ENCODE assay signal across 1 cellular context in genomic region chr3:186444974-186445373, GRCh38.
A peak's percentile ranks its signal among the peaks of the same experiment; 100 is the strongest.
TF ChIP-seq lines count a peak whose summit lies in the region.

No MANE protein-coding gene starts in this region.

TF ChIP-seq in HepG2, 621 proteins besides CTCF, POLR2A, EP300 and RAD21 (continued from another document):
- TF ChIP-seq, protein P1, sequence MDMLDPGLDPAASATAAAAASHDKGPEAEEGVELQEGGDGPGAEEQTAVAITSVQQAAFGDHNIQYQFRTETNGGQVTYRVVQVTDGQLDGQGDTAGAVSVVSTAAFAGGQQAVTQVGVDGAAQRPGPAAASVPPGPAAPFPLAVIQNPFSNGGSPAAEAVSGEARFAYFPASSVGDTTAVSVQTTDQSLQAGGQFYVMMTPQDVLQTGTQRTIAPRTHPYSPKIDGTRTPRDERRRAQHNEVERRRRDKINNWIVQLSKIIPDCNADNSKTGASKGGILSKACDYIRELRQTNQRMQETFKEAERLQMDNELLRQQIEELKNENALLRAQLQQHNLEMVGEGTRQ (IDR thresholded peaks at IDR 0.05; ENCODE audit: low read depth, low read length): peak; percentile 45
- TF ChIP-seq, protein P1 (CRISPR knock-in tag; IDR thresholded peaks at IDR 0.05; ENCODE audit: borderline replicate concordance): no peak
- TF ChIP-seq NCOA1 (CRISPR knock-in tag; IDR thresholded peaks at IDR 0.05) (no peak), ZNF703 (CRISPR knock-in tag; IDR thresholded peaks at IDR 0.05; ENCODE audit: borderline replicate concordance) (no peak), SAFB2 (CRISPR knock-in tag; IDR thresholded peaks at IDR 0.05; ENCODE audit: borderline replicate concordance, low read depth) (no peak), ZNF572 (CRISPR knock-in tag; IDR thresholded peaks at IDR 0.05) (no peak)
- TF ChIP-seq, protein P2, sequence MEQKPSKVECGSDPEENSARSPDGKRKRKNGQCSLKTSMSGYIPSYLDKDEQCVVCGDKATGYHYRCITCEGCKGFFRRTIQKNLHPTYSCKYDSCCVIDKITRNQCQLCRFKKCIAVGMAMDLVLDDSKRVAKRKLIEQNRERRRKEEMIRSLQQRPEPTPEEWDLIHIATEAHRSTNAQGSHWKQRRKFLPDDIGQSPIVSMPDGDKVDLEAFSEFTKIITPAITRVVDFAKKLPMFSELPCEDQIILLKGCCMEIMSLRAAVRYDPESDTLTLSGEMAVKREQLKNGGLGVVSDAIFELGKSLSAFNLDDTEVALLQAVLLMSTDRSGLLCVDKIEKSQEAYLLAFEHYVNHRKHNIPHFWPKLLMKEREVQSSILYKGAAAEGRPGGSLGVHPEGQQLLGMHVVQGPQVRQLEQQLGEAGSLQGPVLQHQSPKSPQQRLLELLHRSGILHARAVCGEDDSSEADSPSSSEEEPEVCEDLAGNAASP (CRISPR knock-in tag; IDR thresholded peaks at IDR 0.05; ENCODE audit: borderline replicate concordance): no peak
